In genomic region chr22:49963647-49964026, GRCh38 we compare ENCODE assay signal across 8 cellular contexts. TPM values are rescaled to one million over a fixed set of nuclear protein-coding genes. Genes with fewer than 3 reads are reported as not detected.
DNase-seq lines count a peak whose midpoint lies in the region; ATAC-seq and TF ChIP-seq lines count a peak whose summit lies in the region.

No MANE protein-coding gene starts in this region.

- no peaks in the 10 kb centered on the region for H3K27me3 Mint-ChIP-seq in activated CD8-positive, alpha-beta T cell treated with anti-CD3 and anti-CD28 coated beads for 36 hours

- H3K4me1 ChIP-seq in gastroesophageal sphincter (peaks cover 0 to 85% (median 48%) of the 10 kb centered on the region in 3 donors), skeletal muscle satellite cell (ENCODE audit: control insufficient read depth, insufficient read depth, low read length) (peaks cover 42% of the 10 kb centered on the region)

- H3K9ac ChIP-seq in skeletal muscle satellite cell (ENCODE audit: low read depth, low read length): no peak overlapping the region

- H3K4me3 Mint-ChIP-seq in activated CD8-positive, alpha-beta T cell treated with anti-CD3 and anti-CD28 coated beads for 36 hours: peak overlapping the region; percentile 95

- in situ Hi-C loops in GM13977 (cut with MboI; ENCODE audit: low pct_unique_long_range_greater_than_20kb, low sequenced_read_pairs, unreplicated experiment): no loop called here

- H3K9me3 ChIP-seq in gastroesophageal sphincter (no peaks in the 10 kb centered on the region), skeletal muscle satellite cell (replicated peaks; ENCODE audit: low read length) (no peaks in the 10 kb centered on the region)

- peaks cover 38% of the 10 kb centered on the region for H3K36me3 Mint-ChIP-seq in activated CD8-positive, alpha-beta T cell treated with anti-CD3 and anti-CD28 coated beads for 36 hours (ENCODE audit: low read depth)

- no peak for DNase-seq in activated CD8-positive, alpha-beta T cell treated with anti-CD3 and anti-CD28 coated beads for 36 hours
- no peak for DNase-seq in GM13977 (ENCODE audit: low spot score)

- H3K27ac ChIP-seq in gastroesophageal sphincter: peak overlapping the region in 3 of 4 donors; percentile 96 to 98 (median 97)

- no peak for TF ChIP-seq EP300 in gastroesophageal sphincter (IDR thresholded peaks at IDR 0.05)

- peak overlapping the region; percentile 19 for H3K4me2 ChIP-seq in skeletal muscle satellite cell (ENCODE audit: low read length)

- CTCF ChIA-PET in activated CD8-positive, alpha-beta T cell treated with anti-CD3 and anti-CD28 coated beads for 36 hours (lab: Charles Lee): no interaction called here

- H3K36me3 ChIP-seq in gastroesophageal sphincter (peaks cover 0 to 32% of the 10 kb centered on the region in 2 donors), skeletal muscle satellite cell (ENCODE audit: insufficient read depth, low read length) (peaks cover 24% of the 10 kb centered on the region)

- peaks cover 31% of the 10 kb centered on the region for H3K4me1 Mint-ChIP-seq in activated CD8-positive, alpha-beta T cell treated with anti-CD3 and anti-CD28 coated beads for 36 hours (ENCODE audit: low read depth)

- H3K27me3 ChIP-seq in gastroesophageal sphincter: no peaks in the 10 kb centered on the region
- H3K27me3 ChIP-seq in skeletal muscle satellite cell (ENCODE audit: control insufficient read depth, insufficient read depth, low read length): no peaks in the 10 kb centered on the region

- no peaks in the 10 kb centered on the region for H3K9me3 Mint-ChIP-seq in activated CD8-positive, alpha-beta T cell treated with anti-CD3 and anti-CD28 coated beads for 36 hours

- WGBS in gastroesophageal sphincter (ENCODE audit: low coverage in 1 of 2), 2 donors: 48 to 70% methylated on average over 2 to 4 of the region's 6 CpGs

- intact Hi-C loops in activated CD8-positive, alpha-beta T cell treated with anti-CD3 and anti-CD28 coated beads for 36 hours (cut with micrococcal nuclease): no loop called here

- no peak for TF ChIP-seq CTCF in activated CD8-positive, alpha-beta T cell treated with anti-CD3 and anti-CD28 coated beads for 36 hours (IDR thresholded peaks at IDR 0.05)
- no peak for TF ChIP-seq CTCF in gastroesophageal sphincter (IDR thresholded peaks at IDR 0.05)
- no peak for TF ChIP-seq CTCF in GM13977 (IDR thresholded peaks at IDR 0.05; ENCODE audit: extremely low read depth, insufficient read depth, missing control alignments)

- POLR2A ChIA-PET in activated CD8-positive, alpha-beta T cell treated with anti-CD3 and anti-CD28 coated beads for 36 hours (lab: Charles Lee): interaction anchor here (1.0 to 4.9 kb wide), 5 partner anchors 7 to 54 kb away, joined by 4 to 63 read pairs (median 6); no protein-coding TSS in a partner anchor

- H3K4me3 ChIP-seq in gastroesophageal sphincter (peak overlapping the region in 1 of 2 donors; percentile 97), skeletal muscle satellite cell (ENCODE audit: low read length) (no peak overlapping the region)

- ATAC-seq in activated CD8-positive, alpha-beta T cell treated with anti-CD3 and anti-CD28 coated beads for 36 hours: no peak
- no peak for ATAC-seq in gastroesophageal sphincter
- no peak for ATAC-seq in GM21619 (IDR thresholded peaks at IDR 0.05; ENCODE audit: unreplicated experiment)
- ATAC-seq in HG02973 (IDR thresholded peaks at IDR 0.05; ENCODE audit: unreplicated experiment): no peak
- no peak for ATAC-seq in GM21576 (IDR thresholded peaks at IDR 0.05; ENCODE audit: unreplicated experiment)

- TF ChIP-seq POLR2A in GM15510 (IDR thresholded peaks at IDR 0.05; ENCODE audit: borderline replicate concordance, extremely low read depth, insufficient read length) (peak; percentile 4), gastroesophageal sphincter (IDR thresholded peaks at IDR 0.05) (no peak)

- peak overlapping the region; percentile 87 for H3K27ac Mint-ChIP-seq in activated CD8-positive, alpha-beta T cell treated with anti-CD3 and anti-CD28 coated beads for 36 hours

RNA-seq across cellular contexts. Expression of gene PIM3, which starts 3.1 kb away (rescaled TPM):
- 100 to 1,000 TPM; 146 to 158 TPM for total RNA-seq in activated CD8-positive, alpha-beta T cell treated with anti-CD3 and anti-CD28 coated beads for 36 hours
- 10 to 100 TPM; 30.0 to 58.3 (median 46.4) TPM for total RNA-seq in gastroesophageal sphincter
- 18.3 and 25.6 TPM in 2 replicates for total RNA-seq in skeletal muscle satellite cell (2012; rRNA removed)

RNA-seq across cellular contexts. Expression of gene CRELD2, which starts 45.2 kb away (rescaled TPM):
- total RNA-seq in activated CD8-positive, alpha-beta T cell treated with anti-CD3 and anti-CD28 coated beads for 36 hours: 10 to 100 TPM; 26.1 to 28.2 TPM
- 10 to 100 TPM; 21.9 to 36.2 (median 30.9) TPM for total RNA-seq in gastroesophageal sphincter
- total RNA-seq in skeletal muscle satellite cell (2012; rRNA removed): 72.2 and 86.1 TPM in 2 replicates

RNA-seq across cellular contexts. Expression of gene ALG12, which starts 45.4 kb away (rescaled TPM):
- total RNA-seq in activated CD8-positive, alpha-beta T cell treated with anti-CD3 and anti-CD28 coated beads for 36 hours: 10 to 100 TPM; 10.7 to 12.0 TPM
- 10 to 100 TPM; 18.8 to 30.0 (median 22.6) TPM for total RNA-seq in gastroesophageal sphincter
- 13.4 and 21.0 TPM in 2 replicates for total RNA-seq in skeletal muscle satellite cell (2012; rRNA removed)

RNA-seq across cellular contexts. Expression of gene IL17REL, which starts 48.9 kb away (rescaled TPM):
- under 1 TPM in 1 of 2 experiments, not detected in 1; 0.14 TPM for total RNA-seq in activated CD8-positive, alpha-beta T cell treated with anti-CD3 and anti-CD28 coated beads for 36 hours
- not detected for total RNA-seq in gastroesophageal sphincter
- not detected in 2 replicates for total RNA-seq in skeletal muscle satellite cell (2012; rRNA removed)
